25 cellular contexts compared by ENCODE assay signal in genomic region chr12:25980035-25980434, GRCh38. TPM values are rescaled to one million over a fixed set of nuclear protein-coding genes. Genes with fewer than 3 reads are reported as not detected.
"Had no signal": no experiment of that assay in that cellular context is flagged by ENCODE, and none has a peak within 500 bp of the region (broad histone marks: within the 10 kb centered on the region; RNA-seq: fewer than 3 reads in every experiment).

No MANE protein-coding gene starts in this region.

- H3K4me3 ChIP-seq: adrenal gland, MG63, Peyer's patch had no signal

- H3K27ac Mint-ChIP-seq: activated CD8-positive, alpha-beta T cell treated with anti-CD3 and anti-CD28 coated beads for 36 hours; activated naive CD8-positive, alpha-beta T cell treated with anti-CD3 and anti-CD28 coated beads, Interleukin-2, amount 10 ng/mL, durations not matched to agents 7 days and 5 days; activated T-cell treated with anti-CD3 and anti-CD28 coated beads, Interleukin-2, amount 50 U/mL, for 72 hours; activated T-helper 2 cell treated with anti-CD3 and anti-CD28 coated beads, Interferon-gamma antibody, Interleukin-2, Interleukin-4, amounts not matched to agents 10 μg/mL and 5 μg/mL and 100 μg/mL, durations not matched to agents 14 hours and 24 hours and 36 hours; T-helper 1 cell treated with Interleukin-12 subunit alpha and Interleukin-12 subunit beta and Interleukin-4 antibody, amounts not matched to agents 30 μg/mL and 1 μg/mL, for 36 hours had no signal

- H3K4me1 ChIP-seq: Peyer's patch had no signal

- DNase-seq: activated CD4-positive, alpha-beta T cell treated with anti-CD3 and anti-CD28 coated beads for 4 hours; activated CD8-positive, alpha-beta memory T cell treated with anti-CD3 and anti-CD28 coated beads, Interleukin-2, amount 50 U/mL, for 4 hours; activated CD8-positive, alpha-beta T cell treated with anti-CD3 and anti-CD28 coated beads for 36 hours; activated gamma-delta T cell treated with Interleukin-2 at 50 U/mL for 16 hours; activated naive CD4-positive, alpha-beta T cell treated with anti-CD3 and anti-CD28 coated beads, Interleukin-2, amount 50 U/mL, for 16 hours; activated naive CD8-positive, alpha-beta T cell treated with anti-CD3 and anti-CD28 coated beads, Interleukin-2, amount 10 ng/mL, durations not matched to agents 7 days and 5 days; activated T-cell treated with anti-CD3 and anti-CD28 coated beads, Interleukin-2, amount 50 U/mL, for 72 hours; adrenal gland; anterior cingulate cortex; central memory CD4-positive, alpha-beta T cell; MG63; MV-4-11; NCI-H1092 treated with DMSO at 0.1 percent for 48 hours; NCI-H1436; NCI-H187; NCI-H2081 treated with DMSO at 0.1 percent for 48 hours; NCI-H2171 treated with DMSO at 0.1 percent for 48 hours; NCI-H526; NCI-H82; OCI-M1; Peyer's patch; SHP77 had no signal

- H3K36me3 ChIP-seq: adrenal gland, MG63, Peyer's patch had no signal

- H3K4me3 Mint-ChIP-seq: activated CD8-positive, alpha-beta T cell treated with anti-CD3 and anti-CD28 coated beads for 36 hours; activated naive CD8-positive, alpha-beta T cell treated with anti-CD3 and anti-CD28 coated beads, Interleukin-2, amount 10 ng/mL, durations not matched to agents 7 days and 5 days; activated T-cell treated with anti-CD3 and anti-CD28 coated beads, Interleukin-2, amount 50 U/mL, for 72 hours; T-helper 1 cell treated with Interleukin-12 subunit alpha and Interleukin-12 subunit beta and Interleukin-4 antibody, amounts not matched to agents 30 μg/mL and 1 μg/mL, for 36 hours had no signal

- H3K27ac ChIP-seq: adrenal gland, KMS-11, Peyer's patch had no signal

- H3K27me3 ChIP-seq: adrenal gland, MG63, Peyer's patch had no signal

- H3K9me3 ChIP-seq: adrenal gland, MG63, Peyer's patch had no signal

- H3K9ac ChIP-seq: KMS-11 had no signal

- H3K36me3 Mint-ChIP-seq: activated naive CD8-positive, alpha-beta T cell treated with anti-CD3 and anti-CD28 coated beads, Interleukin-2, amount 10 ng/mL, durations not matched to agents 7 days and 5 days had no signal

- H3K4me2 ChIP-seq: KMS-11 had no signal

- H3K9me3 Mint-ChIP-seq: activated CD8-positive, alpha-beta T cell treated with anti-CD3 and anti-CD28 coated beads for 36 hours; activated naive CD8-positive, alpha-beta T cell treated with anti-CD3 and anti-CD28 coated beads, Interleukin-2, amount 10 ng/mL, durations not matched to agents 7 days and 5 days; activated T-cell treated with anti-CD3 and anti-CD28 coated beads, Interleukin-2, amount 50 U/mL, for 72 hours; activated T-helper 2 cell treated with anti-CD3 and anti-CD28 coated beads, Interferon-gamma antibody, Interleukin-2, Interleukin-4, amounts not matched to agents 10 μg/mL and 5 μg/mL and 100 μg/mL, durations not matched to agents 14 hours and 24 hours and 36 hours; T-helper 1 cell treated with Interleukin-12 subunit alpha and Interleukin-12 subunit beta and Interleukin-4 antibody, amounts not matched to agents 30 μg/mL and 1 μg/mL, for 36 hours had no signal

- H3K4me1 Mint-ChIP-seq: activated naive CD8-positive, alpha-beta T cell treated with anti-CD3 and anti-CD28 coated beads, Interleukin-2, amount 10 ng/mL, durations not matched to agents 7 days and 5 days had no signal

RNA-seq across cellular contexts. Expression of gene RASSF8, which starts 21.6 kb away (rescaled TPM):
- total RNA-seq: activated CD8-positive, alpha-beta T cell treated with anti-CD3 and anti-CD28 coated beads for 36 hours had no signal
